ENCODE assay signal across 9 cellular contexts in the genomic region with DNA sequence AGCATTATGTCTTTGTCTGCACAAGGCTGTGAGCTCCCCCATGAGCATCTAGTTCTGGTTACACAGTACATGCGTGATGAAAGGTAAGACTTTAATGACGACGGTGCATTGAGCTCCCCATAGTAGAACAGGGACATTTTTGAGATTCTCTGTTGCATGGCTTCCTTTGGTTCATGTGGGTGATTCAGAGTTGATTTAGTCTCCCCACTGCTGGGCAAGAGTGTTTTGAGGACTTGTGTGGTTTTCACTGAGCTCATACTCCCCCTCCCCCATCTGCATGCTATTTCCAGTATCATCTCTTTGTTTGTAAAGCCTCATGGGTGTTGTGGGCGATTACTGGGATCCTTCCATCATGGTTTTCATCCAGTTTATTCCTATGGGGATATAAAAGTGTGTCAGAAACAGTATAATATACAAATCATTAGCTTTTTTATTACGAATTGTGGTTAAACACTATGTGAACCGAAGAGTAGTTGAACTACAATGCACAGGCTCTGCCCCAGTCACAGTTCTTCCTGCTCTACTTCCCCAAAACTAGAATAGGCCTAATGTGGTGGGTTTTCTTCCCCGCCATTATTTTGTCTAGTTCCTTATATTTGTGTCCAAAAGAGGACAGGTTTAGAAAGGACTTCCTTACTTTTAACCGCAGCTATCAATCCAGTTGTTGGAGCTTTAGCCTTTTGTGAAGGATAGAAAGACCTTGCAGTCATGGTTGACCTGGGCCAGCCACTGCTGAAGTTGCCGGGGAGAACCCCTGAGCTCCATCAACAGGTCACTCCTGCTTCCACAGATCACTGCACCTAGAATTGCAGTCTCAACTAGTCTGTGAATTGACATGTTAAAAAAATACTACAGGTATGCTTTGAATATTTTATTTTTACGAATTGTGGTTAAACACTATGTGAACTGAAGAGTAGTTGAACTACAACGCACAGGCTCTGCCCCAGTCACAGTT. TPM values are rescaled to one million over a fixed set of nuclear protein-coding genes. Genes with fewer than 3 reads are reported as not detected.
DNase-seq lines count a peak whose midpoint lies in the region; ATAC-seq, FAIRE-seq and TF ChIP-seq lines count a peak whose summit lies in the region.
"Had no signal": no experiment of that assay in that cellular context is flagged by ENCODE, and none has a peak within 500 bp of the region (broad histone marks: within the 10 kb centered on the region; RNA-seq: fewer than 3 reads in every experiment).

No MANE protein-coding gene starts in this region.

- H3K9ac ChIP-seq in GM12878 (ENCODE audit: control insufficient read depth, insufficient read depth, low read length), result no peak overlapping the region

- TF ChIP-seq POLR2A in GM12878 (IDR thresholded peaks at IDR 0.05; ENCODE audit: low read depth, low read length) (no peak), suprapubic skin (IDR thresholded peaks at IDR 0.05) (no peak)

- H3K9me3 ChIP-seq in GM12878 (replicated peaks; ENCODE audit: control insufficient read depth, insufficient read depth, low read length), result no peaks in the 10 kb centered on the region
- H3K9me3 ChIP-seq in suprapubic skin, result no peaks in the 10 kb centered on the region

- DNase-seq in activated naive CD8-positive, alpha-beta T cell treated with anti-CD3 and anti-CD28 coated beads, Interleukin-2, amount 50 U/mL, for 24 hours, result no peak
- no peak for DNase-seq in activated naive CD8-positive, alpha-beta T cell treated with anti-CD3 and anti-CD28 coated beads for 36 hours
- no peak for DNase-seq in GM12878 (ENCODE audit: low read depth, low spot score)
- no peak for DNase-seq in GM19238 (ENCODE audit: insufficient read length, low spot score)
- no peak for DNase-seq in suprapubic skin (ENCODE audit: low spot score in 2 of 2)
- DNase-seq in NCI-H1930 (lab: John Stamatoyannopoulos, UW), result no peak
- no peak for DNase-seq in activated CD4-positive, alpha-beta memory T cell treated with anti-CD3 and anti-CD28 coated beads for 36 hours
- DNase-seq: left ventricle myocardium superior had no signal

- intact Hi-C loops in GM12878 (cut with micrococcal nuclease; ENCODE audit: unreplicated experiment), result loop anchor here (10.0 kb wide), 1 partner anchor 637 kb away; no protein-coding TSS in a partner anchor
- intact Hi-C loops in activated CD4-positive, alpha-beta memory T cell treated with anti-CD3 and anti-CD28 coated beads for 36 hours (cut with micrococcal nuclease), result no loop called here

- H3K36me3 ChIP-seq in GM12878 (ENCODE audit: control insufficient read depth in 2 of 2, insufficient read depth in 2 of 2, low read length in 1 of 2) (no peaks in the 10 kb centered on the region), suprapubic skin (no peaks in the 10 kb centered on the region)

- CTCF ChIA-PET in GM12878 (lab: Yijun Ruan, JAX), result interaction anchor here (0.8 kb wide), 1 partner anchor 24 kb away, joined by 3 read pairs; no protein-coding TSS in a partner anchor
- CTCF ChIA-PET in activated CD4-positive, alpha-beta memory T cell treated with anti-CD3 and anti-CD28 coated beads for 36 hours (lab: Charles Lee), result interaction anchor here (0.5 kb wide), 1 partner anchor 658 kb away, joined by 3 read pairs; a partner anchor contains a TSS

- SMC1A ChIA-PET in GM12878 (lab: Charles Lee; ENCODE audit: uncharacterized antibody, unreplicated experiment), result no interaction called here

- no peak overlapping the region; the same call in 1 of the 2 replicates for H2AFZ ChIP-seq in GM12878 (ENCODE audit: control insufficient read depth, low read depth, low read length)

- no peak overlapping the region for H3K27ac ChIP-seq in GM12878 (ENCODE audit: control insufficient read depth, insufficient read depth)
- no peak overlapping the region for H3K27ac ChIP-seq in suprapubic skin

- no peaks in the 10 kb centered on the region for H4K20me1 ChIP-seq in GM12878 (ENCODE audit: control insufficient read depth, insufficient read depth)

- H3K27me3 ChIP-seq in GM12878 (replicated peaks in 1 of 2; ENCODE audit: control insufficient read depth in 2 of 2, insufficient read depth in 2 of 2, low read length in 1 of 2) (no peaks in the 10 kb centered on the region), suprapubic skin (no peaks in the 10 kb centered on the region)

- BruUV-seq in GM12878 (replicated peaks; lab: Mats Ljungman, UMichigan), result no TSS peak

- H3K4me3 ChIP-seq in GM12878 (no peak overlapping the region), suprapubic skin (no peak overlapping the region)

- H3K36me3 Mint-ChIP-seq in activated naive CD8-positive, alpha-beta T cell treated with anti-CD3 and anti-CD28 coated beads, Interleukin-2, amount 50 U/mL, for 24 hours (ENCODE audit: low read depth), result no peaks in the 10 kb centered on the region
- no peaks in the 10 kb centered on the region for H3K36me3 Mint-ChIP-seq in activated naive CD8-positive, alpha-beta T cell treated with anti-CD3 and anti-CD28 coated beads for 36 hours
- H3K36me3 Mint-ChIP-seq in activated CD4-positive, alpha-beta memory T cell treated with anti-CD3 and anti-CD28 coated beads for 36 hours, result no peaks in the 10 kb centered on the region

- 12% methylated on average over 11 of the region's 11 CpGs for WGBS in GM12878 (ENCODE audit: insufficient coverage, insufficient replicate concordance, low lambda C conversion rate, missing lambda C conversion rate)
- WGBS in suprapubic skin, result 73% methylated on average over 11 of the region's 11 CpGs

- no peak for TF ChIP-seq EP300 in GM12878 (IDR thresholded peaks at IDR 0.05; ENCODE audit: borderline replicate concordance in 1 of 2, control insufficient read depth in 1 of 2, low read depth in 2 of 2, low read length in 2 of 2)
- no peak for TF ChIP-seq EP300 in suprapubic skin (IDR thresholded peaks at IDR 0.05)

- H3K9me3 Mint-ChIP-seq in activated naive CD8-positive, alpha-beta T cell treated with anti-CD3 and anti-CD28 coated beads, Interleukin-2, amount 50 U/mL, for 24 hours, result no peaks in the 10 kb centered on the region
- no peaks in the 10 kb centered on the region for H3K9me3 Mint-ChIP-seq in activated naive CD8-positive, alpha-beta T cell treated with anti-CD3 and anti-CD28 coated beads for 36 hours
- no peaks in the 10 kb centered on the region for H3K9me3 Mint-ChIP-seq in activated CD4-positive, alpha-beta memory T cell treated with anti-CD3 and anti-CD28 coated beads for 36 hours

- ATAC-seq in activated naive CD8-positive, alpha-beta T cell treated with anti-CD3 and anti-CD28 coated beads, Interleukin-2, amount 50 U/mL, for 24 hours, result peak; percentile 21
- ATAC-seq in HG03565 (IDR thresholded peaks at IDR 0.05; ENCODE audit: unreplicated experiment) (peak; percentile 47), GM12878 (no peak)
- ATAC-seq: left ventricle myocardium superior had no signal

- TF ChIP-seq RAD21 in GM12878 (IDR thresholded peaks at IDR 0.05; ENCODE audit: insufficient read depth, low read depth, low read length), result no peak

- no peak overlapping the region for H3K4me3 Mint-ChIP-seq in activated naive CD8-positive, alpha-beta T cell treated with anti-CD3 and anti-CD28 coated beads, Interleukin-2, amount 50 U/mL, for 24 hours
- H3K4me3 Mint-ChIP-seq in activated naive CD8-positive, alpha-beta T cell treated with anti-CD3 and anti-CD28 coated beads for 36 hours, result no peak overlapping the region
- H3K4me3 Mint-ChIP-seq in activated CD4-positive, alpha-beta memory T cell treated with anti-CD3 and anti-CD28 coated beads for 36 hours, result no peak overlapping the region

- H3K79me2 ChIP-seq in GM12878 (ENCODE audit: control insufficient read depth, insufficient read depth, low read length), result no peaks in the 10 kb centered on the region

- H3K4me2 ChIP-seq in GM12878 (ENCODE audit: control insufficient read depth, insufficient read depth), result no peak overlapping the region

- TF ChIP-seq CTCF in GM12878 (IDR thresholded peaks at IDR 0.05 in 2 of 3, conservative IDR thresholded peaks at IDR 0.05 in 1 of 3; ENCODE audit: control insufficient read depth in 2 of 3, extremely low read depth in 1 of 3, insufficient read depth in 1 of 3, low read depth in 3 of 3, low read length in 3 of 3) (no peak), suprapubic skin (IDR thresholded peaks at IDR 0.05) (no peak)

- peaks cover 6% of the 10 kb centered on the region for H3K27me3 Mint-ChIP-seq in activated naive CD8-positive, alpha-beta T cell treated with anti-CD3 and anti-CD28 coated beads, Interleukin-2, amount 50 U/mL, for 24 hours
- peaks cover 4% of the 10 kb centered on the region for H3K27me3 Mint-ChIP-seq in activated naive CD8-positive, alpha-beta T cell treated with anti-CD3 and anti-CD28 coated beads for 36 hours
- no peaks in the 10 kb centered on the region for H3K27me3 Mint-ChIP-seq in activated CD4-positive, alpha-beta memory T cell treated with anti-CD3 and anti-CD28 coated beads for 36 hours

- in situ Hi-C loops in GM12878 (cut with MboI), result loop anchor here (10.0 kb wide), 1 partner anchor 277 kb away; no protein-coding TSS in a partner anchor

- H3K27ac Mint-ChIP-seq in activated naive CD8-positive, alpha-beta T cell treated with anti-CD3 and anti-CD28 coated beads, Interleukin-2, amount 50 U/mL, for 24 hours, result peak overlapping the region; percentile 6
- H3K27ac Mint-ChIP-seq in activated naive CD8-positive, alpha-beta T cell treated with anti-CD3 and anti-CD28 coated beads for 36 hours, result no peak overlapping the region
- no peak overlapping the region for H3K27ac Mint-ChIP-seq in activated CD4-positive, alpha-beta memory T cell treated with anti-CD3 and anti-CD28 coated beads for 36 hours

- peaks cover 2% of the 10 kb centered on the region; the same call in 1 of the 2 replicates for H3K4me1 ChIP-seq in GM12878 (ENCODE audit: control insufficient read depth, insufficient read depth, low read length)
- H3K4me1 ChIP-seq in suprapubic skin, result peaks cover 3% of the 10 kb centered on the region

- POLR2A ChIA-PET in GM12878 (lab: Charles Lee), result no interaction called here
- POLR2A ChIA-PET in activated CD4-positive, alpha-beta memory T cell treated with anti-CD3 and anti-CD28 coated beads for 36 hours (lab: Charles Lee), result interaction anchor here (0.6 kb wide), 1 partner anchor 643 kb away, joined by 3 read pairs; no protein-coding TSS in a partner anchor

- RAD21 ChIA-PET in GM12878 (lab: Charles Lee; ENCODE audit: unreplicated experiment), result no interaction called here

- FAIRE-seq in GM12878 (lab: Jason Lieb, UNC), result no peak

- H3K4me1 Mint-ChIP-seq in activated naive CD8-positive, alpha-beta T cell treated with anti-CD3 and anti-CD28 coated beads, Interleukin-2, amount 50 U/mL, for 24 hours, result peaks cover 28% of the 10 kb centered on the region
- peaks cover 7% of the 10 kb centered on the region for H3K4me1 Mint-ChIP-seq in activated naive CD8-positive, alpha-beta T cell treated with anti-CD3 and anti-CD28 coated beads for 36 hours
- H3K4me1 Mint-ChIP-seq in activated CD4-positive, alpha-beta memory T cell treated with anti-CD3 and anti-CD28 coated beads for 36 hours (ENCODE audit: low read depth), result peaks cover 15% of the 10 kb centered on the region

RNA-seq across cellular contexts. Expression of a gene that starts 30.4 kb away (rescaled TPM):
- total RNA-seq in activated naive CD8-positive, alpha-beta T cell treated with anti-CD3 and anti-CD28 coated beads for 36 hours, result under 1 TPM; 0.23 to 0.28 TPM
- total RNA-seq in GM12878 (2013; cell fraction: nucleolus; rRNA removed), result not detected in 2 replicates
- total RNA-seq in GM12878 (2014; rRNA removed) (not detected in 2 replicates), GM12878 (2014; rRNA removed; fragmentation: Illumina TruSeq; extraction: Trizol) (not detected in 2 replicates), GM12878 (2021) (not detected in 2 replicates), suprapubic skin (10 to 100 TPM; 17.8 to 72.7 (median 56.1) TPM)
- not detected for polyA plus RNA-seq in GM12878 (2011; ENCODE audit: low read depth)
- polyA plus RNA-seq in GM12878 (2011; rRNA removed) (0.03 TPM in 2 replicates), GM12878 (2014; fragmentation: Illumina TruSeq; extraction: Trizol) (0.01 TPM in 1 of 2 replicates, not detected in the other), GM12878 (2014; fragmentation: Nextera tagmentation; extraction: Ambion mirVana) (not detected), GM12878 (2014; rRNA removed) (not detected in 2 replicates), GM12878 (2016; fragmentation: Nextera tagmentation; extraction: Ambion mirVana) (not detected)
- 0.02 TPM in 1 of 2 replicates, not detected in the other for polyA plus RNA-seq in GM12878 (2011; cell fraction: cytosol; rRNA removed)
- polyA plus RNA-seq in GM12878 (2011; cell fraction: nucleus; rRNA removed), result 0.03 and 0.04 TPM in 2 replicates
- not detected in 2 replicates for polyA plus RNA-seq in GM12878 (2012)
- not detected in 2 replicates for polyA minus RNA-seq in GM12878 (2011; rRNA and poly(A)+ RNA removed)
- polyA minus RNA-seq in GM12878 (2011; cell fraction: cytosol; rRNA and poly(A)+ RNA removed), result not detected in 2 replicates
- polyA minus RNA-seq in GM12878 (2011; cell fraction: nucleus; rRNA and poly(A)+ RNA removed), result not detected in 2 replicates
- under 1 TPM in 1 of 2 experiments, not detected in 1; 0.10 TPM for total RNA-seq in activated CD4-positive, alpha-beta memory T cell treated with anti-CD3 and anti-CD28 coated beads for 36 hours

Comparison
In these comparisons a context has a peak if more than half of its experiments do, and no peak if none do; other contexts are left out.
1. RNA of a gene that starts 30.4 kb away (total RNA-seq): 17.8 to 72.7 TPM in suprapubic skin; 0.23 to 0.28 TPM in activated naive CD8-positive, alpha-beta T cell treated with anti-CD3 and anti-CD28 coated beads for 36 hours, 0.10 TPM in activated CD4-positive, alpha-beta memory T cell treated with anti-CD3 and anti-CD28 coated beads for 36 hours and not detected in GM12878; every median in the first group is over 10 times any median in the second.